In genomic region chr6:10957414-10957886, GRCh38 we compare ENCODE assay signal across 1 cellular context.
TF ChIP-seq lines count a peak whose summit lies in the region.

No MANE protein-coding gene starts in this region.

TF ChIP-seq in HepG2, 621 proteins besides CTCF, POLR2A, EP300 and RAD21 (continued from another document and continues in another):
- peak in 1 of 2 experiments; percentile 71; a peak in 1 of 4 replicates for TF ChIP-seq KLF16 (CRISPR knock-in tag; IDR thresholded peaks at IDR 0.05)
- TF ChIP-seq ZFYVE20 (CRISPR knock-in tag; IDR thresholded peaks at IDR 0.05; ENCODE audit: borderline replicate concordance, low read depth): no peak
- TF ChIP-seq SCMH1 (CRISPR knock-in tag; IDR thresholded peaks at IDR 0.05; ENCODE audit: borderline replicate concordance): no peak
- TF ChIP-seq ZMYM2 (CRISPR knock-in tag; IDR thresholded peaks at IDR 0.05): peak; percentile 96
- no peak for TF ChIP-seq EZH2 (conservative IDR thresholded peaks at IDR 0.05; ENCODE audit: low read depth, low read length)
- TF ChIP-seq SAFB2 (CRISPR knock-in tag; IDR thresholded peaks at IDR 0.05; ENCODE audit: borderline replicate concordance, low read depth): no peak
- peak; percentile 75; the same call in 1 of the 2 replicates for TF ChIP-seq YEATS4 (CRISPR knock-in tag; IDR thresholded peaks at IDR 0.05; ENCODE audit: borderline replicate concordance)
- no peak for TF ChIP-seq HOXA7 (CRISPR knock-in tag; IDR thresholded peaks at IDR 0.05)
- TF ChIP-seq JARID2 (CRISPR knock-in tag; IDR thresholded peaks at IDR 0.05; ENCODE audit: insufficient replicate concordance): no peak
- TF ChIP-seq ZNF605 (CRISPR knock-in tag; IDR thresholded peaks at IDR 0.05): no peak
- TF ChIP-seq, protein P1, sequence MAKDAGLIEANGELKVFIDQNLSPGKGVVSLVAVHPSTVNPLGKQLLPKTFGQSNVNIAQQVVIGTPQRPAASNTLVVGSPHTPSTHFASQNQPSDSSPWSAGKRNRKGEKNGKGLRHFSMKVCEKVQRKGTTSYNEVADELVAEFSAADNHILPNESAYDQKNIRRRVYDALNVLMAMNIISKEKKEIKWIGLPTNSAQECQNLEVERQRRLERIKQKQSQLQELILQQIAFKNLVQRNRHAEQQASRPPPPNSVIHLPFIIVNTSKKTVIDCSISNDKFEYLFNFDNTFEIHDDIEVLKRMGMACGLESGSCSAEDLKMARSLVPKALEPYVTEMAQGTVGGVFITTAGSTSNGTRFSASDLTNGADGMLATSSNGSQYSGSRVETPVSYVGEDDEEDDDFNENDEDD (CRISPR knock-in tag; IDR thresholded peaks at IDR 0.05; ENCODE audit: borderline replicate concordance): no peak
- no peak for TF ChIP-seq ZNF569 (CRISPR knock-in tag; IDR thresholded peaks at IDR 0.05; ENCODE audit: borderline replicate concordance)
- TF ChIP-seq ZNF503 (CRISPR knock-in tag; IDR thresholded peaks at IDR 0.05): peak; percentile 70
- TF ChIP-seq CREBL2 (CRISPR knock-in tag; IDR thresholded peaks at IDR 0.05; ENCODE audit: borderline replicate concordance): no peak
- TF ChIP-seq FLYWCH1 (CRISPR knock-in tag; IDR thresholded peaks at IDR 0.05): no peak
- no peak for TF ChIP-seq ZC3H4 (CRISPR knock-in tag; IDR thresholded peaks at IDR 0.05; ENCODE audit: borderline replicate concordance)
- no peak for TF ChIP-seq IRX3 (CRISPR knock-in tag; IDR thresholded peaks at IDR 0.05; ENCODE audit: borderline replicate concordance, low read depth)
- TF ChIP-seq, protein P2, sequence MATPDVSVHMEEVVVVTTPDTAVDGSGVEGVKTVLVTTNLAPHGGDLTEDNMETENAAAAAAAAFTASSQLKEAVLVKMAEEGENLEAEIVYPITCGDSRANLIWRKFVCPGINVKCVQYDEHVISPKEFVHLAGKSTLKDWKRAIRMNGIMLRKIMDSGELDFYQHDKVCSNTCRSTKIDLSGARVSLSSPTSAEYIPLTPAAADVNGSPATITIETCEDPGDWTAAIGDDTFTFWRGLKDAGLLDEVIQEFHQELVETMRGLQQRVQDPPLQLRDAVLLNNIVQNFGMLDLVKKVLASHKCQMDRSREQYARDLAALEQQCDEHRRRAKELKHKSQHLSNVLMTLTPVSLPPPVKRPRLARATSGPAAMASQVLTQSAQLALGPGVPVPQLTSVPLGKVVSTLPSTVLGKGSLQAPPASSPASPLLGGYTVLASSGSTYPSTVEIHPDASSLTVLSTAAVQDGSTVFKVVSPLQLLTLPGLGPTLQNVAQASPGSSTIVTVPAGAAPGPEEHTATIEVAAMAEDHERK (CRISPR knock-in tag; IDR thresholded peaks at IDR 0.05; ENCODE audit: low read depth): no peak
- TF ChIP-seq ISL2 (CRISPR knock-in tag; IDR thresholded peaks at IDR 0.05): peak; percentile 87
- TF ChIP-seq ZNF276 (CRISPR knock-in tag; IDR thresholded peaks at IDR 0.05; ENCODE audit: low read depth): no peak
- peak; percentile 94 for TF ChIP-seq ZNF574 (CRISPR knock-in tag; IDR thresholded peaks at IDR 0.05)
- TF ChIP-seq ZNF615 (CRISPR knock-in tag; IDR thresholded peaks at IDR 0.05; ENCODE audit: borderline replicate concordance): no peak
- no peak for TF ChIP-seq TERF1 (CRISPR knock-in tag; IDR thresholded peaks at IDR 0.05)
- no peak for TF ChIP-seq ZNF879 (CRISPR knock-in tag; IDR thresholded peaks at IDR 0.05)
- no peak for TF ChIP-seq MBNL3 (CRISPR knock-in tag; conservative IDR thresholded peaks at IDR 0.05)
- no peak for TF ChIP-seq TRIM24 (CRISPR knock-in tag; IDR thresholded peaks at IDR 0.05)
- TF ChIP-seq ZNF512 (CRISPR knock-in tag; IDR thresholded peaks at IDR 0.05): no peak
- TF ChIP-seq ZNF281 (CRISPR knock-in tag; IDR thresholded peaks at IDR 0.05; ENCODE audit: borderline replicate concordance): no peak
- TF ChIP-seq REL (CRISPR knock-in tag; conservative IDR thresholded peaks at IDR 0.05): no peak
- no peak for TF ChIP-seq ZFP41 (CRISPR knock-in tag; IDR thresholded peaks at IDR 0.05; ENCODE audit: borderline replicate concordance)
- TF ChIP-seq, protein P3, sequence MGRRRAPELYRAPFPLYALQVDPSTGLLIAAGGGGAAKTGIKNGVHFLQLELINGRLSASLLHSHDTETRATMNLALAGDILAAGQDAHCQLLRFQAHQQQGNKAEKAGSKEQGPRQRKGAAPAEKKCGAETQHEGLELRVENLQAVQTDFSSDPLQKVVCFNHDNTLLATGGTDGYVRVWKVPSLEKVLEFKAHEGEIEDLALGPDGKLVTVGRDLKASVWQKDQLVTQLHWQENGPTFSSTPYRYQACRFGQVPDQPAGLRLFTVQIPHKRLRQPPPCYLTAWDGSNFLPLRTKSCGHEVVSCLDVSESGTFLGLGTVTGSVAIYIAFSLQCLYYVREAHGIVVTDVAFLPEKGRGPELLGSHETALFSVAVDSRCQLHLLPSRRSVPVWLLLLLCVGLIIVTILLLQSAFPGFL (CRISPR knock-in tag; IDR thresholded peaks at IDR 0.05): no peak
- TF ChIP-seq ESRRA (CRISPR knock-in tag; IDR thresholded peaks at IDR 0.05; ENCODE audit: low read depth): peak; percentile 79; the same call in 1 of the 2 replicates
- peak in 1 of 2 experiments; percentile 77; a peak in 2 of 4 replicates for TF ChIP-seq ATF4 (CRISPR knock-in tag; IDR thresholded peaks at IDR 0.05)
- 0 out of 2 replicates have a peak, but pooled peaks have one; percentile 65 for TF ChIP-seq WIZ (CRISPR knock-in tag; IDR thresholded peaks at IDR 0.05)
- TF ChIP-seq ZNF451 (CRISPR knock-in tag; IDR thresholded peaks at IDR 0.05): no peak
- TF ChIP-seq, protein P4, sequence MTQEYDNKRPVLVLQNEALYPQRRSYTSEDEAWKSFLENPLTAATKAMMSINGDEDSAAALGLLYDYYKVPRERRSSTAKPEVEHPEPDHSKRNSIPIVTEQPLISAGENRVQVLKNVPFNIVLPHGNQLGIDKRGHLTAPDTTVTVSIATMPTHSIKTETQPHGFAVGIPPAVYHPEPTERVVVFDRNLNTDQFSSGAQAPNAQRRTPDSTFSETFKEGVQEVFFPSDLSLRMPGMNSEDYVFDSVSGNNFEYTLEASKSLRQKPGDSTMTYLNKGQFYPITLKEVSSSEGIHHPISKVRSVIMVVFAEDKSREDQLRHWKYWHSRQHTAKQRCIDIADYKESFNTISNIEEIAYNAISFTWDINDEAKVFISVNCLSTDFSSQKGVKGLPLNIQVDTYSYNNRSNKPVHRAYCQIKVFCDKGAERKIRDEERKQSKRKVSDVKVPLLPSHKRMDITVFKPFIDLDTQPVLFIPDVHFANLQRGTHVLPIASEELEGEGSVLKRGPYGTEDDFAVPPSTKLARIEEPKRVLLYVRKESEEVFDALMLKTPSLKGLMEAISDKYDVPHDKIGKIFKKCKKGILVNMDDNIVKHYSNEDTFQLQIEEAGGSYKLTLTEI (CRISPR knock-in tag; conservative IDR thresholded peaks at IDR 0.05): no peak
